8 cellular contexts compared by ENCODE assay signal in genomic region chr2:238784671-238785527, GRCh38.
DNase-seq lines count a peak whose midpoint lies in the region; ATAC-seq, FAIRE-seq and TF ChIP-seq lines count a peak whose summit lies in the region.

No MANE protein-coding gene starts in this region.

- no peak overlapping the region for H3K27ac Mint-ChIP-seq in naive thymus-derived CD4-positive, alpha-beta T cell

- intact Hi-C loops in naive thymus-derived CD4-positive, alpha-beta T cell (cut with micrococcal nuclease): loop anchor here (1.0 to 2.0 kb wide), 2 partner anchors 272 to 428 kb away; no protein-coding TSS in a partner anchor

- H3K9me3 ChIP-seq in naive thymus-derived CD4-positive, alpha-beta T cell (ENCODE audit: control insufficient read depth in 2 of 3, low read length in 3 of 3): no peaks in the 10 kb centered on the region

- peaks cover 0 to 2% (median 0%) of the 10 kb centered on the region in 7 donors for H3K4me1 Mint-ChIP-seq in naive thymus-derived CD4-positive, alpha-beta T cell

- H3K27me3 Mint-ChIP-seq in naive thymus-derived CD4-positive, alpha-beta T cell: peaks cover 6 to 31% (median 14%) of the 10 kb centered on the region in 5 donors

- TF ChIP-seq CTCF in AG09319 (IDR thresholded peaks at IDR 0.05; ENCODE audit: low read depth, low read length): peak; percentile 84
- TF ChIP-seq CTCF in epithelial cell of proximal tubule (conservative IDR thresholded peaks at IDR 0.05; ENCODE audit: low read depth, low read length): peak; percentile 94

- H3K4me1 ChIP-seq in naive thymus-derived CD4-positive, alpha-beta T cell (ENCODE audit: control insufficient read depth in 2 of 2, insufficient read depth in 2 of 2, low read length in 2 of 2): no peaks in the 10 kb centered on the region

- no peak overlapping the region for H3K4me3 Mint-ChIP-seq in naive thymus-derived CD4-positive, alpha-beta T cell

- DNase-seq in AG09319 (ENCODE audit: extremely low read depth, low read depth) (peak; percentile 83), H4 (ENCODE audit: low spot score) (peak; percentile 61), NCI-H748 treated with DMSO at 0.1 percent for 48 hours (lab: John Stamatoyannopoulos, UW) (peak; percentile 25), epithelial cell of proximal tubule (ENCODE audit: low read depth) (no peak), RCC 7860 (ENCODE audit: low spot score) (no peak)
- DNase-seq in activated CD8-positive, alpha-beta memory T cell treated with anti-CD3 and anti-CD28 coated beads for 48 hours (ENCODE audit: low read depth in 2 of 3, low spot score in 2 of 3): peak; percentile 11 to 24 (median 19)
- peak in 7 of 9 donors; percentile 25 to 53 (median 38) for DNase-seq in naive thymus-derived CD4-positive, alpha-beta T cell
- DNase-seq in stimulated activated CD8-positive, alpha-beta memory T cell treated with anti-CD3 and anti-CD28 coated beads, Interleukin-7, amount 100 ng/mL, for 4 hours (ENCODE audit: low read depth in 2 of 2): peak; percentile 28 to 32

- peak; percentile 46 for ATAC-seq in naive thymus-derived CD4-positive, alpha-beta T cell

- no peak overlapping the region for H3K4me3 ChIP-seq in epithelial cell of proximal tubule (ENCODE audit: low read depth, low read length)
- no peak overlapping the region for H3K4me3 ChIP-seq in naive thymus-derived CD4-positive, alpha-beta T cell (ENCODE audit: low read length)

- CTCF ChIA-PET in naive thymus-derived CD4-positive, alpha-beta T cell (lab: Charles Lee): interaction anchor here (0.7 to 2.2 kb wide), 3 partner anchors 404 to 416 kb away, joined by 3 to 15 read pairs (median 3); no protein-coding TSS in a partner anchor

- H3K36me3 ChIP-seq in naive thymus-derived CD4-positive, alpha-beta T cell (ENCODE audit: control insufficient read depth in 2 of 3, insufficient read depth in 3 of 3, low read length in 3 of 3): no peaks in the 10 kb centered on the region

- no peaks in the 10 kb centered on the region for H3K36me3 Mint-ChIP-seq in naive thymus-derived CD4-positive, alpha-beta T cell

- H3K27ac ChIP-seq in naive thymus-derived CD4-positive, alpha-beta T cell (ENCODE audit: low read depth, low read length): no peak overlapping the region

- no peak for FAIRE-seq in RCC 7860 (lab: Jason Lieb, UNC)

- peaks cover 0 to 6% (median 0%) of the 10 kb centered on the region in 11 donors for H3K9me3 Mint-ChIP-seq in naive thymus-derived CD4-positive, alpha-beta T cell

- POLR2A ChIA-PET in naive thymus-derived CD4-positive, alpha-beta T cell (lab: Charles Lee): no interaction called here

- H3K27me3 ChIP-seq in naive thymus-derived CD4-positive, alpha-beta T cell (ENCODE audit: control insufficient read depth in 2 of 2, insufficient read depth in 2 of 2, low read length in 2 of 2): no peaks in the 10 kb centered on the region

Comparison
In these comparisons a context has a peak if more than half of its experiments do, and no peak if none do; other contexts are left out.
1. DNase-seq: peak in AG09319 (single experiment), H4 (single experiment), NCI-H748 treated with DMSO at 0.1 percent for 48 hours (single experiment), activated CD8-positive, alpha-beta memory T cell treated with anti-CD3 and anti-CD28 coated beads for 48 hours (3 of 3), naive thymus-derived CD4-positive, alpha-beta T cell (7 of 9) and stimulated activated CD8-positive, alpha-beta memory T cell treated with anti-CD3 and anti-CD28 coated beads, Interleukin-7, amount 100 ng/mL, for 4 hours (2 of 2); none in epithelial cell of proximal tubule (single experiment) and RCC 7860 (single experiment).